In genomic region chr1:234612352-234613127, GRCh38 we compare ENCODE assay signal across 8 cellular contexts.
DNase-seq lines count a peak whose midpoint lies in the region; ATAC-seq and TF ChIP-seq lines count a peak whose summit lies in the region.

No MANE protein-coding gene starts in this region.

- H3K4me1 ChIP-seq in ACC112 (ENCODE audit: control insufficient read depth, insufficient read depth, low read length, unreplicated experiment), result peaks cover 55% of the 10 kb centered on the region

- H3K27me3 ChIP-seq in ACC112 (ENCODE audit: insufficient read depth, low read length), result no peaks in the 10 kb centered on the region
- no peaks in the 10 kb centered on the region for H3K27me3 ChIP-seq in WERI-Rb-1 (ENCODE audit: insufficient read depth, low read depth, severe bottlenecking)
- H3K27me3 ChIP-seq in layer of hippocampus (ENCODE audit: control insufficient read depth, insufficient read depth, low read length), result no peaks in the 10 kb centered on the region

- peak; percentile 18 for ATAC-seq in GM18520 (IDR thresholded peaks at IDR 0.05; ENCODE audit: unreplicated experiment)
- peak; percentile 28 for ATAC-seq in HG03139 (IDR thresholded peaks at IDR 0.05; ENCODE audit: unreplicated experiment)

- DNase-seq in NCI-H2227 (lab: John Stamatoyannopoulos, UW; ENCODE audit: unreplicated experiment), result peak; percentile 96
- DNase-seq in WERI-Rb-1, result peak; percentile 75
- peak; percentile 88 for DNase-seq in central memory CD4-positive, alpha-beta T cell
- DNase-seq in stimulated activated CD4-positive, alpha-beta T cell treated with anti-CD3 and anti-CD28 coated beads, Interleukin-15, amount 100 ng/mL, for 24 hours, result peak; percentile 72

- H3K4me3 ChIP-seq in ACC112 (ENCODE audit: low read depth, low read length), result peak overlapping the region; percentile 86
- H3K4me3 ChIP-seq in WERI-Rb-1 (ENCODE audit: low read depth, low read length), result peak overlapping the region; percentile 82

- no peak overlapping the region for H2AFZ ChIP-seq in ACC112 (ENCODE audit: low read length, unreplicated experiment)

- peaks cover 22% of the 10 kb centered on the region for H3K79me2 ChIP-seq in ACC112 (ENCODE audit: control insufficient read depth, insufficient read depth, low read length, unreplicated experiment)

- H3K9me3 ChIP-seq in WERI-Rb-1 (ENCODE audit: severe bottlenecking), result no peaks in the 10 kb centered on the region

- peak overlapping the region; percentile 98 for H3K27ac ChIP-seq in ACC112 (ENCODE audit: low read depth, low read length)
- peak overlapping the region; percentile 97 for H3K27ac ChIP-seq in WERI-Rb-1
- H3K27ac ChIP-seq in layer of hippocampus (ENCODE audit: low read depth, low read length), result peak overlapping the region; percentile 99

- H3K36me3 ChIP-seq in ACC112 (ENCODE audit: insufficient read depth, low read length), result peaks cover 5% of the 10 kb centered on the region
- peaks cover 15% of the 10 kb centered on the region for H3K36me3 ChIP-seq in WERI-Rb-1

- no peak for TF ChIP-seq CTCF in WERI-Rb-1 (IDR thresholded peaks at IDR 0.05; ENCODE audit: low read depth, low read length)

Comparison
In these comparisons a context has a peak if more than half of its experiments do, and no peak if none do; other contexts are left out.
1. Peak in every context shown above with its lines: DNase-seq, ATAC-seq, H3K4me3 ChIP-seq and H3K27ac ChIP-seq.